In the genomic region with DNA sequence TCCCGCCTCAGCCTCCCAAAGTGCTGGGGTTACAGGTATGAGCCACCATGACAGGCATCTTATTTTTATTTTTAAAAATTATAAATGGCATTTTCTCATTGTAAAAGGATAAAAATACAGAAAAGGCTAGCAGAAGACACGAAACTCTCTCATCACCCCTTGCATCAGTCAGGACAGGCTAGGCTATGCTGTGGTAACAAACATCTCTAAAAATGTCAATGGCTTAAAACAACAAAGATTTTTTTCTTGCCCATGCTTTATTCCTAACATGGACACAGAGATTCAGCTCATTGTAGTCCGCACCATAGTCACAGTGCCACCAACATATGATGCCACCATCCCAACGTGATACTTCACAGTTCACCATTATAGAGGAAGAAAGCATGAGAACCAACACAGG, we compare ENCODE assay signal across 18 cellular contexts. TPM values are rescaled to one million over a fixed set of nuclear protein-coding genes. Genes with fewer than 3 reads are reported as not detected.
DNase-seq lines count a peak whose midpoint lies in the region; ATAC-seq and TF ChIP-seq lines count a peak whose summit lies in the region.
"Had no signal": no experiment of that assay in that cellular context is flagged by ENCODE, and none has a peak within 500 bp of the region (broad histone marks: within the 10 kb centered on the region; RNA-seq: fewer than 3 reads in every experiment).

No MANE protein-coding gene starts in this region.

- in situ Hi-C loops in Panc1 (cut with HindIII; ENCODE audit: low pct_unique_long_range_greater_than_20kb, low sequenced_read_pairs): loop anchor here (10.0 kb wide), 1 partner anchor 48 kb away; no protein-coding TSS in a partner anchor

- no peak overlapping the region for H3K4ac ChIP-seq in trophoblast cell (ENCODE audit: low read depth, low read length)

- peak overlapping the region; percentile 66 for H4K91ac ChIP-seq in trophoblast cell (ENCODE audit: low read depth, low read length)

- H3K18ac ChIP-seq in trophoblast cell (ENCODE audit: low read length): no peak overlapping the region

- H3K79me1 ChIP-seq in trophoblast cell (ENCODE audit: low read length): peaks cover 3% of the 10 kb centered on the region

- no peak for ATAC-seq in HCT116
- no peak for ATAC-seq in Panc1
- ATAC-seq in GM18868 (IDR thresholded peaks at IDR 0.05; ENCODE audit: unreplicated experiment): no peak
- ATAC-seq: GM12878 had no signal

- TF ChIP-seq POLR2A in HCT116 (IDR thresholded peaks at IDR 0.05; ENCODE audit: borderline replicate concordance, extremely low read depth, insufficient read depth, insufficient read length): no peak

- no peak overlapping the region for H3K9ac ChIP-seq in HCT116 (ENCODE audit: low read length)
- no peak overlapping the region for H3K9ac ChIP-seq in trophoblast cell (ENCODE audit: low read length)
- H3K9ac ChIP-seq: GM23248, SK-N-SH had no signal

- H3K79me2 ChIP-seq in HCT116 (ENCODE audit: insufficient read depth, low read length): no peaks in the 10 kb centered on the region
- H3K79me2 ChIP-seq in trophoblast cell (ENCODE audit: control insufficient read depth, insufficient read depth, low read length, poor library complexity): no peaks in the 10 kb centered on the region

- no peak for TF ChIP-seq RAD21 in HCT116 (IDR thresholded peaks at IDR 0.05; ENCODE audit: low read depth)

- H3K9me2 ChIP-seq in HCT116 (ENCODE audit: insufficient read depth): no peaks in the 10 kb centered on the region
- H3K9me2 ChIP-seq: SK-N-SH had no signal

- intact Hi-C loops in HCT116 (cut with micrococcal nuclease) (no loop called here), Panc1 (cut with micrococcal nuclease; ENCODE audit: unreplicated experiment) (no loop called here)

- DNase-seq in HCT116 (ENCODE audit: low read depth, low spot score) (no peak), Panc1 (ENCODE audit: low read depth, low spot score) (no peak), epithelial cell of prostate (ENCODE audit: low read depth, low spot score) (no peak), trophoblast cell (no peak), glomerular visceral epithelial cell (ENCODE audit: extremely low spot score) (no peak)
- DNase-seq in stimulated activated CD4-positive, alpha-beta T cell treated with anti-CD3 and anti-CD28 coated beads, Interleukin-4, amount 100 ng/mL, for 24 hours: no peak
- DNase-seq: CD4-positive, CD25-positive, alpha-beta regulatory T cell; DMS79; GM23248; H9; NCI-H1694 treated with DMSO at 0.1 percent for 48 hours; NCI-H2081 treated with DMSO at 0.1 percent for 48 hours; NCI-H2171 treated with DMSO at 0.1 percent for 48 hours; NCI-H526; SIG-M5; SK-N-SH had no signal

- H2AFZ ChIP-seq in HCT116 (ENCODE audit: low read depth, low read length, poor library complexity, severe bottlenecking) (peak overlapping the region; percentile 77), trophoblast cell (ENCODE audit: insufficient read depth, low read length, poor library complexity) (no peak overlapping the region)
- H2AFZ ChIP-seq: GM23248 had no signal

- TF ChIP-seq CTCF in HCT116 (IDR thresholded peaks at IDR 0.05 in 2 of 3, conservative IDR thresholded peaks at IDR 0.05 in 1 of 3; ENCODE audit: borderline replicate concordance in 1 of 3, insufficient read depth in 1 of 3, low read depth in 2 of 3, low read length in 2 of 3) (no peak), Panc1 (IDR thresholded peaks at IDR 0.05) (no peak)

- H2BK5ac ChIP-seq in trophoblast cell (ENCODE audit: low read depth, low read length, poor library complexity): no peak overlapping the region

- H3K14ac ChIP-seq in trophoblast cell (ENCODE audit: low read length): no peak overlapping the region

- H3K4me3 ChIP-seq in HCT116 (replicated peaks in 1 of 2; ENCODE audit: low read depth in 1 of 2, low read length in 2 of 2): no peak overlapping the region
- no peak overlapping the region for H3K4me3 ChIP-seq in Panc1 (ENCODE audit: low read depth in 2 of 2, low read length in 2 of 2)
- H3K4me3 ChIP-seq in trophoblast cell (ENCODE audit: low read depth, low read length): no peak overlapping the region
- H3K4me3 ChIP-seq: GM12878, GM23248 had no signal

- H3K36me3 ChIP-seq in HCT116 (ENCODE audit: control insufficient read depth in 1 of 2, insufficient read depth in 2 of 2, low read length in 2 of 2): no peaks in the 10 kb centered on the region
- H3K36me3 ChIP-seq in Panc1 (ENCODE audit: control insufficient read depth, insufficient read depth, low read length): no peaks in the 10 kb centered on the region
- H3K36me3 ChIP-seq in trophoblast cell (ENCODE audit: control insufficient read depth in 1 of 2, insufficient read depth in 2 of 2, low read length in 2 of 2): no peaks in the 10 kb centered on the region

- no peak overlapping the region for H3K23ac ChIP-seq in trophoblast cell (ENCODE audit: low read length)

- peak overlapping the region; percentile 32 for H2BK12ac ChIP-seq in trophoblast cell (ENCODE audit: low read length)

- WGBS in trophoblast cell (ENCODE audit: extremely low coverage, insufficient coverage, insufficient read length): no CpG with 5 or more reads among the region's 4 CpGs

- H2BK120ac ChIP-seq in trophoblast cell (ENCODE audit: insufficient read depth, low read length, poor library complexity): peak overlapping the region; percentile 37

- H4K12ac ChIP-seq in trophoblast cell (ENCODE audit: low read depth, low read length): no peak overlapping the region

- no peaks in the 10 kb centered on the region for H3K9me3 ChIP-seq in HCT116 (ENCODE audit: control insufficient read depth in 1 of 2, insufficient read depth in 1 of 2, low read depth in 1 of 2, low read length in 2 of 2)
- H3K9me3 ChIP-seq in Panc1 (ENCODE audit: control insufficient read depth, insufficient read depth, low read depth, low read length): no peaks in the 10 kb centered on the region; the same call in 1 of the 2 replicates
- no peaks in the 10 kb centered on the region for H3K9me3 ChIP-seq in trophoblast cell (ENCODE audit: insufficient read depth, low read depth, low read length)
- H3K9me3 ChIP-seq: SK-N-SH had no signal

- CTCF ChIA-PET in HCT116 (lab: Charles Lee) (no interaction called here), Panc1 (lab: Charles Lee) (no interaction called here)

- H3K27me3 ChIP-seq in HCT116 (ENCODE audit: insufficient read depth, low read length) (no peaks in the 10 kb centered on the region), Panc1 (ENCODE audit: control insufficient read depth, insufficient read depth, low read length) (no peaks in the 10 kb centered on the region), trophoblast cell (ENCODE audit: insufficient read depth, low read length) (no peaks in the 10 kb centered on the region)

- POLR2A ChIA-PET in HCT116 (lab: Charles Lee) (interaction anchor here (1.1 to 2.7 kb wide), 2 partner anchors 33 to 67 kb away, joined by 3 to 9 read pairs; a partner anchor contains a TSS), Panc1 (lab: Charles Lee) (interaction anchor here (0.6 kb wide), 1 partner anchor 20 kb away, joined by 3 read pairs; no protein-coding TSS in a partner anchor)

- H3K4me1 ChIP-seq in HCT116 (ENCODE audit: control insufficient read depth in 1 of 2, insufficient read depth in 2 of 2, low read length in 2 of 2) (peaks cover 24 to 61% of the 10 kb centered on the region in 2 experiments), Panc1 (ENCODE audit: control insufficient read depth, insufficient read depth, low read length) (peaks cover 54% of the 10 kb centered on the region), trophoblast cell (ENCODE audit: control insufficient read depth in 1 of 2, insufficient read depth in 2 of 2, low read length in 2 of 2) (peaks cover 3 to 6% of the 10 kb centered on the region in 2 experiments)

- H2AK5ac ChIP-seq in trophoblast cell (ENCODE audit: low read length): peak overlapping the region; percentile 48

- H3K4me2 ChIP-seq in HCT116 (ENCODE audit: low read length) (no peak overlapping the region), trophoblast cell (ENCODE audit: low read length) (no peak overlapping the region)
- H3K4me2 ChIP-seq: SK-N-SH had no signal

- H3K27ac ChIP-seq in HCT116 (ENCODE audit: low read depth, low read length) (peak overlapping the region; percentile 90; the same call in 1 of the 2 replicates), Panc1 (ENCODE audit: low read length) (peak overlapping the region; percentile 100), epithelial cell of prostate (peak overlapping the region; percentile 98), trophoblast cell (ENCODE audit: low read depth, low read length) (no peak overlapping the region)
- H3K27ac ChIP-seq: GM23248 had no signal

- BruUV-seq in HCT116 (replicated peaks; lab: Mats Ljungman, UMichigan) (no TSS peak), Panc1 (replicated peaks; lab: Mats Ljungman, UMichigan) (no TSS peak)

- H4K8ac ChIP-seq in trophoblast cell (ENCODE audit: low read depth, low read length): no peak overlapping the region

- no peaks in the 10 kb centered on the region for H4K20me1 ChIP-seq in HCT116 (ENCODE audit: insufficient read depth)

- RAD21 ChIA-PET in HCT116 (lab: Charles Lee; ENCODE audit: low non-redundant PET in 1 of 2, low total read pairs in 2 of 2, uncharacterized antibody in 2 of 2, unreplicated experiment in 2 of 2): no interaction called here

TF ChIP-seq in HCT116, 20 proteins besides CTCF, POLR2A, EP300 and RAD21 (continues in another document):
- TF ChIP-seq EZH2phosphoT487 (IDR thresholded peaks at IDR 0.05; ENCODE audit: borderline replicate concordance) (no peak), SIN3A (IDR thresholded peaks at IDR 0.05; ENCODE audit: low read depth) (no peak), YY1 (IDR thresholded peaks at IDR 0.05; ENCODE audit: extremely low read depth, insufficient replicate concordance, low read depth, low read length) (no peak), TCF7L2 (IDR thresholded peaks at IDR 0.05; ENCODE audit: borderline replicate concordance, extremely low read depth, insufficient read depth, insufficient read length) (no peak), EZH2 (IDR thresholded peaks at IDR 0.05) (no peak)
- TF ChIP-seq, protein P1, sequence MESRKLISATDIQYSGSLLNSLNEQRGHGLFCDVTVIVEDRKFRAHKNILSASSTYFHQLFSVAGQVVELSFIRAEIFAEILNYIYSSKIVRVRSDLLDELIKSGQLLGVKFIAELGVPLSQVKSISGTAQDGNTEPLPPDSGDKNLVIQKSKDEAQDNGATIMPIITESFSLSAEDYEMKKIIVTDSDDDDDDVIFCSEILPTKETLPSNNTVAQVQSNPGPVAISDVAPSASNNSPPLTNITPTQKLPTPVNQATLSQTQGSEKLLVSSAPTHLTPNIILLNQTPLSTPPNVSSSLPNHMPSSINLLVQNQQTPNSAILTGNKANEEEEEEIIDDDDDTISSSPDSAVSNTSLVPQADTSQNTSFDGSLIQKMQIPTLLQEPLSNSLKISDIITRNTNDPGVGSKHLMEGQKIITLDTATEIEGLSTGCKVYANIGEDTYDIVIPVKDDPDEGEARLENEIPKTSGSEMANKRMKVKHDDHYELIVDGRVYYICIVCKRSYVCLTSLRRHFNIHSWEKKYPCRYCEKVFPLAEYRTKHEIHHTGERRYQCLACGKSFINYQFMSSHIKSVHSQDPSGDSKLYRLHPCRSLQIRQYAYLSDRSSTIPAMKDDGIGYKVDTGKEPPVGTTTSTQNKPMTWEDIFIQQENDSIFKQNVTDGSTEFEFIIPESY (IDR thresholded peaks at IDR 0.05; ENCODE audit: extremely low read depth, insufficient replicate concordance, low read length): no peak

RNA-seq across cellular contexts. Expression of a gene that starts 34.0 kb away (rescaled TPM):
- total RNA-seq in HCT116 (2021; ENCODE audit: unreplicated experiment): 98.6 TPM
- 180 and 260 TPM in 2 replicates for polyA plus RNA-seq in HCT116 (2012)
- total RNA-seq in Panc1 (2021; ENCODE audit: unreplicated experiment): 600 TPM
- 1,018 TPM for polyA plus RNA-seq in Panc1 (2012; ENCODE audit: insufficient read length)
- 20.8 and 21.0 TPM in 2 replicates for polyA plus RNA-seq in trophoblast cell (2013)
